In the genomic region with DNA sequence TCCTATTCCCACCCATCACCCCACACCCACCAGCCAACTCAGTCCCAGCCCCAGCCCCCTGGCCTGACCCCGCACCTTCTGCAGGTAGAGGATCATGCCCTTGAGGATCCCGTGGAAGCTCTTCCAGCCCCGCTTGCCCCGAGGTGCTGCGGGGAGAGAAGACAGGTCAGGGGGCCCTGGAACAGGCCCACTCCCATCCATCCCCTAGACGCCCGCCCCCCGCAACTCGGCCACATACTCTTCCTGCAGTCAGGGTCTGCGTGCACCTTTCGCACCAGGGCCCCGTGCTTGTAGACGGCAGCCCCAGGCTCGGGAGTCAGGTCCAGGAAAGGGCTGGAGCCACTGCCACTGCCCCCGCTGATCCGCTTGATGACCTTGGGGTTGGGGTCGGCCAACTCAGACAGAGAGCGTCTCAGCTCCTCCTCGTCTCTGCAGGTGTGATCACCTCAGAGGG, we compare ENCODE assay signal across 1 cellular context.
TF ChIP-seq lines count a peak whose summit lies in the region.

No MANE protein-coding gene starts in this region.

TF ChIP-seq in H1, 55 proteins besides CTCF, POLR2A, EP300 and RAD21:
- TF ChIP-seq, protein P1, sequence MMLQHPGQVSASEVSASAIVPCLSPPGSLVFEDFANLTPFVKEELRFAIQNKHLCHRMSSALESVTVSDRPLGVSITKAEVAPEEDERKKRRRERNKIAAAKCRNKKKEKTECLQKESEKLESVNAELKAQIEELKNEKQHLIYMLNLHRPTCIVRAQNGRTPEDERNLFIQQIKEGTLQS (IDR thresholded peaks at IDR 0.05; ENCODE audit: insufficient read depth, low read depth, low read length), result no peak
- TF ChIP-seq POLR2AphosphoS5 (IDR thresholded peaks at IDR 0.05; ENCODE audit: low read depth, low read length) (0 out of 2 replicates have a peak, but pooled peaks have one; percentile 7), GABPA (IDR thresholded peaks at IDR 0.05; ENCODE audit: borderline replicate concordance, insufficient read depth, low read length) (no peak)
TF ChIP-seq in H1: peak in this region for 1.
